19 cellular contexts compared by ENCODE assay signal in the genomic region with DNA sequence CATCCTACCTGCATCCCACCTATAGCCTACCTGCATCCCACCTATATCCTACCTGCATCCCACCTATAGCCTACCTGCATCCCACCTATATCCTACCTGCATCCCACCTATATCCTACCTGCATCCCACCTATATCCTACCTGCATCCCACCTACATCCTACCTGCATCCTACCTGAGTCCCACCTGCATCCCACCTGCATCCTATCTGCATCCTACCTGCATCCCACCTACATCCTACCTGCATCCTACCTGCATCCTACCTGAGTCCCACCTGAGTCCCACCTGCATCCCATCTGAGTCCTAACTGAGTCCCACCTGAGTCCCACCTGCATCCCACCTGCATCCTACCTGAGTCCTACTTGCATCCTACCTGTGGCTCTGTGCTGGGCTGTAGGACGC. TPM values are rescaled to one million over a fixed set of nuclear protein-coding genes. Genes with fewer than 3 reads are reported as not detected.
"Had no signal": no experiment of that assay in that cellular context is flagged by ENCODE, and none has a peak within 500 bp of the region (broad histone marks: within the 10 kb centered on the region; RNA-seq: fewer than 3 reads in every experiment).

No MANE protein-coding gene starts in this region.

RNA-seq across cellular contexts. Expression of gene MRGPRE, which starts 25.3 kb away (rescaled TPM):
- total RNA-seq: activated naive CD4-positive, alpha-beta T cell treated with anti-CD3 and anti-CD28 coated beads for 36 hours; activated naive CD4-positive, alpha-beta T cell treated with anti-CD3 and anti-CD28 coated beads, Interleukin-2, amount 50 U/mL, for 72 hours; activated naive CD8-positive, alpha-beta T cell treated with anti-CD3 and anti-CD28 coated beads for 36 hours; activated naive CD8-positive, alpha-beta T cell treated with anti-CD3 and anti-CD28 coated beads, Interleukin-2, amount 10 ng/mL, durations not matched to agents 7 days and 5 days; activated T-cell treated with anti-CD3 and anti-CD28 coated beads, Interleukin-2, amount 50 U/mL, for 4 hours; activated T-cell treated with anti-CD3 and anti-CD28 coated beads, Interleukin-2, amount 50 U/mL, for 72 hours; activated T-helper 1 cell treated with anti-CD3 and anti-CD28 coated beads, Interleukin-12 subunit alpha, Interleukin-12 subunit beta, Interleukin-2, Interleukin-4 antibody, amounts not matched to agents 30 ng/mL and 10 ng/mL and 1 ng/mL, durations not matched to agents 14 hours and 24 hours and 36 hours; activated T-helper 17 cell treated with anti-CD3 and anti-CD28 coated beads, Interleukin-2, amount 50 U/mL, for 72 hours; activated T-helper 2 cell treated with anti-CD3 and anti-CD28 coated beads, Interferon-gamma antibody, Interleukin-2, Interleukin-4, amounts not matched to agents 10 μg/mL and 5 μg/mL and 100 μg/mL, durations not matched to agents 14 hours and 24 hours and 36 hours; adrenal gland; aorta; ascending aorta; astrocyte; body of pancreas; breast epithelium; cardiac muscle cell; chondrocyte had no signal
- polyA plus RNA-seq: adrenal gland, aorta, cardiac muscle cell had no signal

RNA-seq across cellular contexts. Expression of gene MRGPRG, which starts 38.9 kb away (rescaled TPM):
- total RNA-seq: activated naive CD4-positive, alpha-beta T cell treated with anti-CD3 and anti-CD28 coated beads for 36 hours; activated naive CD4-positive, alpha-beta T cell treated with anti-CD3 and anti-CD28 coated beads, Interleukin-2, amount 50 U/mL, for 72 hours; activated naive CD8-positive, alpha-beta T cell treated with anti-CD3 and anti-CD28 coated beads for 36 hours; activated naive CD8-positive, alpha-beta T cell treated with anti-CD3 and anti-CD28 coated beads, Interleukin-2, amount 10 ng/mL, durations not matched to agents 7 days and 5 days; activated T-cell treated with anti-CD3 and anti-CD28 coated beads, Interleukin-2, amount 50 U/mL, for 4 hours; activated T-cell treated with anti-CD3 and anti-CD28 coated beads, Interleukin-2, amount 50 U/mL, for 72 hours; activated T-helper 1 cell treated with anti-CD3 and anti-CD28 coated beads, Interleukin-12 subunit alpha, Interleukin-12 subunit beta, Interleukin-2, Interleukin-4 antibody, amounts not matched to agents 30 ng/mL and 10 ng/mL and 1 ng/mL, durations not matched to agents 14 hours and 24 hours and 36 hours; activated T-helper 17 cell treated with anti-CD3 and anti-CD28 coated beads, Interleukin-2, amount 50 U/mL, for 72 hours; activated T-helper 2 cell treated with anti-CD3 and anti-CD28 coated beads, Interferon-gamma antibody, Interleukin-2, Interleukin-4, amounts not matched to agents 10 μg/mL and 5 μg/mL and 100 μg/mL, durations not matched to agents 14 hours and 24 hours and 36 hours; adrenal gland; aorta; ascending aorta; astrocyte; body of pancreas; breast epithelium; cardiac muscle cell; cerebellum; chondrocyte had no signal
- polyA plus RNA-seq: adipose tissue, adrenal gland, aorta, cardiac muscle cell had no signal
